1 cellular context compared by ENCODE assay signal in genomic region chr3:112689989-112690388, GRCh38.
TF ChIP-seq lines count a peak whose summit lies in the region.

No MANE protein-coding gene starts in this region.

TF ChIP-seq in A549, 52 proteins besides CTCF, POLR2A, EP300 and RAD21 (continued from another document):
- TF ChIP-seq MYC (IDR thresholded peaks at IDR 0.05; ENCODE audit: borderline replicate concordance, low read length) (no peak), RARB (CRISPR knock-in tag; IDR thresholded peaks at IDR 0.05) (no peak), CBX2 (IDR thresholded peaks at IDR 0.05; ENCODE audit: borderline replicate concordance, low read depth) (no peak), HEYL (CRISPR knock-in tag; IDR thresholded peaks at IDR 0.05) (no peak), ZC3H11A (IDR thresholded peaks at IDR 0.05) (no peak), MAX (IDR thresholded peaks at IDR 0.05) (no peak), SREBF2 (IDR thresholded peaks at IDR 0.05) (no peak)
- TF ChIP-seq, protein P1, sequence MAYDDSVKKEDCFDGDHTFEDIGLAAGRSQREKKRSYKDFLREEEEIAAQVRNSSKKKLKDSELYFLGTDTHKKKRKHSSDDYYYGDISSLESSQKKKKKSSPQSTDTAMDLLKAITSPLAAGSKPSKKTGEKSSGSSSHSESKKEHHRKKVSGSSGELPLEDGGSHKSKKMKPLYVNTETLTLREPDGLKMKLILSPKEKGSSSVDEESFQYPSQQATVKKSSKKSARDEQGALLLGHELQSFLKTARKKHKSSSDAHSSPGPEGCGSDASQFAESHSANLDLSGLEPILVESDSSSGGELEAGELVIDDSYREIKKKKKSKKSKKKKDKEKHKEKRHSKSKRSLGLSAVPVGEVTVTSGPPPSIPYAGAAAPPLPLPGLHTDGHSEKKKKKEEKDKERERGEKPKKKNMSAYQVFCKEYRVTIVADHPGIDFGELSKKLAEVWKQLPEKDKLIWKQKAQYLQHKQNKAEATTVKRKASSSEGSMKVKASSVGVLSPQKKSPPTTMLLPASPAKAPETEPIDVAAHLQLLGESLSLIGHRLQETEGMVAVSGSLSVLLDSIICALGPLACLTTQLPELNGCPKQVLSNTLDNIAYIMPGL (CRISPR knock-in tag; IDR thresholded peaks at IDR 0.05; ENCODE audit: borderline replicate concordance) = no peak
- TF ChIP-seq, protein P2, sequence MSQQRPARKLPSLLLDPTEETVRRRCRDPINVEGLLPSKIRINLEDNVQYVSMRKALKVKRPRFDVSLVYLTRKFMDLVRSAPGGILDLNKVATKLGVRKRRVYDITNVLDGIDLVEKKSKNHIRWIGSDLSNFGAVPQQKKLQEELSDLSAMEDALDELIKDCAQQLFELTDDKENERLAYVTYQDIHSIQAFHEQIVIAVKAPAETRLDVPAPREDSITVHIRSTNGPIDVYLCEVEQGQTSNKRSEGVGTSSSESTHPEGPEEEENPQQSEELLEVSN (IDR thresholded peaks at IDR 0.05; ENCODE audit: borderline replicate concordance, low read depth) = no peak
- TF ChIP-seq, protein P3, sequence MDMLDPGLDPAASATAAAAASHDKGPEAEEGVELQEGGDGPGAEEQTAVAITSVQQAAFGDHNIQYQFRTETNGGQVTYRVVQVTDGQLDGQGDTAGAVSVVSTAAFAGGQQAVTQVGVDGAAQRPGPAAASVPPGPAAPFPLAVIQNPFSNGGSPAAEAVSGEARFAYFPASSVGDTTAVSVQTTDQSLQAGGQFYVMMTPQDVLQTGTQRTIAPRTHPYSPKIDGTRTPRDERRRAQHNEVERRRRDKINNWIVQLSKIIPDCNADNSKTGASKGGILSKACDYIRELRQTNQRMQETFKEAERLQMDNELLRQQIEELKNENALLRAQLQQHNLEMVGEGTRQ (IDR thresholded peaks at IDR 0.05) = no peak
TF ChIP-seq in A549: peak in this region for 0.
